Comparison of ENCODE assay signal across 35 cellular contexts in genomic region chr7:86898171-86898570, GRCh38.
"Had no signal": no experiment of that assay in that cellular context is flagged by ENCODE, and none has a peak within 500 bp of the region (broad histone marks: within the 10 kb centered on the region; RNA-seq: fewer than 3 reads in every experiment).

No MANE protein-coding gene starts in this region.

- H3K27me3 ChIP-seq: adrenal gland, body of pancreas, brain microvascular endothelial cell, breast epithelium had no signal

- H3K9me3 Mint-ChIP-seq: activated B cell treated with CpG ODN at 0.5 μM for 24 hours; activated CD4-positive, alpha-beta memory T cell treated with anti-CD3 and anti-CD28 coated beads for 36 hours; activated CD4-positive, alpha-beta T cell treated with anti-CD3 and anti-CD28 coated beads, Interleukin-2, amount 10 ng/mL, durations not matched to agents 24 days and 14 days; activated CD8-positive, alpha-beta T cell treated with anti-CD3 and anti-CD28 coated beads for 36 hours; activated naive CD4-positive, alpha-beta T cell treated with anti-CD3 and anti-CD28 coated beads for 36 hours; activated naive CD4-positive, alpha-beta T cell treated with anti-CD3 and anti-CD28 coated beads, Interleukin-2, amount 50 U/mL, for 72 hours; activated naive CD8-positive, alpha-beta T cell treated with anti-CD3 and anti-CD28 coated beads for 36 hours; activated T-cell treated with anti-CD3 and anti-CD28 coated beads, Interleukin-2, amount 50 U/mL, for 4 hours; activated T-cell treated with anti-CD3 and anti-CD28 coated beads, Interleukin-2, amount 50 U/mL, for 72 hours; activated T-helper 1 cell treated with anti-CD3 and anti-CD28 coated beads, Interleukin-12 subunit alpha, Interleukin-12 subunit beta, Interleukin-2, Interleukin-4 antibody, amounts not matched to agents 30 ng/mL and 10 ng/mL and 1 ng/mL, durations not matched to agents 14 hours and 24 hours and 36 hours; activated T-helper 17 cell treated with anti-CD3 and anti-CD28 coated beads, Interleukin-2, amount 50 U/mL, for 72 hours; T-helper 1 cell treated with Interleukin-12 subunit alpha and Interleukin-12 subunit beta and Interleukin-4 antibody, amounts not matched to agents 30 μg/mL and 1 μg/mL, for 36 hours; T-helper 2 cell treated with Interferon-gamma antibody and Interleukin-4, amounts not matched to agents 5 μg/mL and 100 μg/mL, for 36 hours had no signal

- H3K27me3 Mint-ChIP-seq: activated B cell treated with CpG ODN at 0.5 μM for 24 hours; activated CD4-positive, alpha-beta memory T cell treated with anti-CD3 and anti-CD28 coated beads for 36 hours; activated CD4-positive, alpha-beta T cell treated with anti-CD3 and anti-CD28 coated beads, Interleukin-2, amount 10 ng/mL, durations not matched to agents 24 days and 14 days; activated CD8-positive, alpha-beta T cell treated with anti-CD3 and anti-CD28 coated beads for 36 hours; activated naive CD8-positive, alpha-beta T cell treated with anti-CD3 and anti-CD28 coated beads for 36 hours; activated T-helper 17 cell treated with anti-CD3 and anti-CD28 coated beads, Interleukin-2, amount 50 U/mL, for 72 hours had no signal

- H3K27ac ChIP-seq: adrenal gland, body of pancreas, brain microvascular endothelial cell, breast epithelium, VCaP had no signal

- H3K27ac Mint-ChIP-seq: activated B cell treated with CpG ODN at 0.5 μM for 24 hours; activated CD4-positive, alpha-beta memory T cell treated with anti-CD3 and anti-CD28 coated beads for 36 hours; activated CD4-positive, alpha-beta T cell treated with anti-CD3 and anti-CD28 coated beads, Interleukin-2, amount 10 ng/mL, durations not matched to agents 24 days and 14 days; activated CD8-positive, alpha-beta T cell treated with anti-CD3 and anti-CD28 coated beads for 36 hours; activated naive CD4-positive, alpha-beta T cell treated with anti-CD3 and anti-CD28 coated beads for 36 hours; activated naive CD4-positive, alpha-beta T cell treated with anti-CD3 and anti-CD28 coated beads, Interleukin-2, amount 50 U/mL, for 72 hours; activated naive CD8-positive, alpha-beta T cell treated with anti-CD3 and anti-CD28 coated beads for 36 hours; activated T-cell treated with anti-CD3 and anti-CD28 coated beads, Interleukin-2, amount 50 U/mL, for 72 hours; activated T-helper 1 cell treated with anti-CD3 and anti-CD28 coated beads, Interleukin-12 subunit alpha, Interleukin-12 subunit beta, Interleukin-2, Interleukin-4 antibody, amounts not matched to agents 30 ng/mL and 10 ng/mL and 1 ng/mL, durations not matched to agents 14 hours and 24 hours and 36 hours; activated T-helper 17 cell treated with anti-CD3 and anti-CD28 coated beads, Interleukin-2, amount 50 U/mL, for 72 hours; T-helper 1 cell treated with Interleukin-12 subunit alpha and Interleukin-12 subunit beta and Interleukin-4 antibody, amounts not matched to agents 30 μg/mL and 1 μg/mL, for 36 hours; T-helper 2 cell treated with Interferon-gamma antibody and Interleukin-4, amounts not matched to agents 5 μg/mL and 100 μg/mL, for 36 hours had no signal

- H3K9me3 ChIP-seq: adrenal gland, body of pancreas, breast epithelium had no signal

- DNase-seq: activated B cell treated with CpG ODN at 0.5 μM for 24 hours; activated CD4-positive, alpha-beta memory T cell treated with anti-CD3 and anti-CD28 coated beads for 36 hours; activated CD4-positive, alpha-beta T cell treated with anti-CD3 and anti-CD28 coated beads for 4 hours; activated CD4-positive, alpha-beta T cell treated with anti-CD3 and anti-CD28 coated beads, Interleukin-2, amount 10 ng/mL, durations not matched to agents 24 days and 14 days; activated CD4-positive, alpha-beta T cell treated with anti-CD3 and anti-CD28 coated beads, Interleukin-2, amount 50 U/mL, for 1 hour; activated CD4-positive, alpha-beta T cell treated with anti-CD3 and anti-CD28 coated beads, Interleukin-2, amount 50 U/mL, for 4 hours; activated CD4-positive, CD25-positive, alpha-beta regulatory T cell treated with anti-CD3 and anti-CD28 coated beads, Interleukin-2, amount 50 U/mL, for 72 hours; activated CD8-positive, alpha-beta memory T cell treated with anti-CD3 and anti-CD28 coated beads, Interleukin-2, amount 50 U/mL, for 4 hours; activated CD8-positive, alpha-beta T cell treated with anti-CD3 and anti-CD28 coated beads for 36 hours; activated effector memory CD4-positive, alpha-beta T cell treated with anti-CD3 and anti-CD28 coated beads, Interleukin-2, amount 50 U/mL, for 16 hours; activated gamma-delta T cell treated with Interleukin-2 at 50 U/mL for 16 hours; activated naive CD4-positive, alpha-beta T cell; activated naive CD4-positive, alpha-beta T cell treated with anti-CD3 and anti-CD28 coated beads for 36 hours; activated naive CD4-positive, alpha-beta T cell treated with anti-CD3 and anti-CD28 coated beads, Interleukin-2, amount 50 U/mL, for 16 hours; activated naive CD8-positive, alpha-beta T cell treated with anti-CD3 and anti-CD28 coated beads for 36 hours; activated T-cell treated with anti-CD3 and anti-CD28 coated beads for 4 hours; activated T-cell treated with anti-CD3 and anti-CD28 coated beads, Interleukin-2, amount 50 U/mL, for 1 hour; activated T-cell treated with anti-CD3 and anti-CD28 coated beads, Interleukin-2, amount 50 U/mL, for 4 hours; activated T-cell treated with anti-CD3 and anti-CD28 coated beads, Interleukin-2, amount 50 U/mL, for 72 hours; adrenal gland; amniotic stem cell; aorta; body of pancreas; brain microvascular endothelial cell; central memory CD4-positive, alpha-beta T cell; T-helper 1 cell; T-helper 2 cell; T-helper 9 cell had no signal

- H3K4me1 Mint-ChIP-seq: activated B cell treated with CpG ODN at 0.5 μM for 24 hours; activated CD4-positive, alpha-beta T cell treated with anti-CD3 and anti-CD28 coated beads, Interleukin-2, amount 10 ng/mL, durations not matched to agents 24 days and 14 days; activated T-helper 17 cell treated with anti-CD3 and anti-CD28 coated beads, Interleukin-2, amount 50 U/mL, for 72 hours had no signal

- H3K4me3 Mint-ChIP-seq: activated B cell treated with CpG ODN at 0.5 μM for 24 hours; activated CD4-positive, alpha-beta memory T cell treated with anti-CD3 and anti-CD28 coated beads for 36 hours; activated CD4-positive, alpha-beta T cell treated with anti-CD3 and anti-CD28 coated beads, Interleukin-2, amount 10 ng/mL, durations not matched to agents 24 days and 14 days; activated CD8-positive, alpha-beta T cell treated with anti-CD3 and anti-CD28 coated beads for 36 hours; activated naive CD4-positive, alpha-beta T cell treated with anti-CD3 and anti-CD28 coated beads for 36 hours; activated naive CD8-positive, alpha-beta T cell treated with anti-CD3 and anti-CD28 coated beads for 36 hours; activated T-cell treated with anti-CD3 and anti-CD28 coated beads, Interleukin-2, amount 50 U/mL, for 4 hours; activated T-cell treated with anti-CD3 and anti-CD28 coated beads, Interleukin-2, amount 50 U/mL, for 72 hours; activated T-helper 1 cell treated with anti-CD3 and anti-CD28 coated beads, Interleukin-12 subunit alpha, Interleukin-12 subunit beta, Interleukin-2, Interleukin-4 antibody, amounts not matched to agents 30 ng/mL and 10 ng/mL and 1 ng/mL, durations not matched to agents 14 hours and 24 hours and 36 hours; activated T-helper 17 cell treated with anti-CD3 and anti-CD28 coated beads, Interleukin-2, amount 50 U/mL, for 72 hours; T-helper 1 cell treated with Interleukin-12 subunit alpha and Interleukin-12 subunit beta and Interleukin-4 antibody, amounts not matched to agents 30 μg/mL and 1 μg/mL, for 36 hours; T-helper 2 cell treated with Interferon-gamma antibody and Interleukin-4, amounts not matched to agents 5 μg/mL and 100 μg/mL, for 36 hours had no signal

- H3K4me3 ChIP-seq: adrenal gland, body of pancreas, breast epithelium had no signal

- H3K36me3 ChIP-seq: adrenal gland, brain microvascular endothelial cell, breast epithelium had no signal

- H3K36me3 Mint-ChIP-seq: activated CD4-positive, alpha-beta memory T cell treated with anti-CD3 and anti-CD28 coated beads for 36 hours; activated naive CD4-positive, alpha-beta T cell treated with anti-CD3 and anti-CD28 coated beads, Interleukin-2, amount 50 U/mL, for 72 hours; activated naive CD8-positive, alpha-beta T cell treated with anti-CD3 and anti-CD28 coated beads for 36 hours had no signal

- H3K4me1 ChIP-seq: body of pancreas, breast epithelium had no signal

- ATAC-seq: activated CD8-positive, alpha-beta T cell treated with anti-CD3 and anti-CD28 coated beads for 36 hours; activated naive CD4-positive, alpha-beta T cell treated with anti-CD3 and anti-CD28 coated beads, Interleukin-2, amount 50 U/mL, for 72 hours; activated T-cell treated with anti-CD3 and anti-CD28 coated beads, Interleukin-2, amount 50 U/mL, for 4 hours; activated T-cell treated with anti-CD3 and anti-CD28 coated beads, Interleukin-2, amount 50 U/mL, for 72 hours; activated T-helper 17 cell treated with anti-CD3 and anti-CD28 coated beads, Interleukin-2, amount 50 U/mL, for 72 hours; body of pancreas had no signal
